ENCODE assay signal across 27 cellular contexts in the genomic region with DNA sequence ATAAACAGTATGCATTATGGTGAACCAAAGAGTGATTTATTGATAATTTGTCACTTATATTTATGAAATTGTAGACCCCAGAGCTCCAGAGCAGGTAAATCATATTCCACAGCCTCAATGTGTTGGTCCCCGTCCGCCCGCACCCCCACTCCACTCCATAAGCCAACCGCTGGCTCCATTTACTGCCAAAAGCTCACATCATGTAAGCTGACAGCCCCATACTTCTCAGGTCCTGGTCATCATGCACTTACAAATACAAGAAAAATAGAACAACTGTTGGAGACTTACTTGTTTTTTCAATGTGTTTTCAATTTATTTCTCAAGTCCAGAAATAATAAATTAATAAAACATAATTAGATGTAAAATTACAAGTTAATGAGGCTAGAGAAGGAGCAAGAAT.
"Had no signal": no experiment of that assay in that cellular context is flagged by ENCODE, and none has a peak within 500 bp of the region (broad histone marks: within the 10 kb centered on the region; RNA-seq: fewer than 3 reads in every experiment).

No MANE protein-coding gene starts in this region.

- H3K27me3 ChIP-seq: brain microvascular endothelial cell, gastrocnemius medialis, heart left ventricle had no signal

- ATAC-seq: activated CD4-positive, CD25-positive, alpha-beta regulatory T cell treated with anti-CD3 and anti-CD28 coated beads, Interleukin-2, amount 50 U/mL, for 24 hours; activated CD8-positive, alpha-beta T cell treated with anti-CD3 and anti-CD28 coated beads for 36 hours; activated T-cell treated with anti-CD3 and anti-CD28 coated beads, Interleukin-2, amount 50 U/mL, for 4 hours; activated T-helper 17 cell treated with anti-CD3 and anti-CD28 coated beads, Interleukin-2, amount 50 U/mL, for 72 hours; esophagus mucosa; gastrocnemius medialis; T-helper 17 cell had no signal

- H3K36me3 ChIP-seq: brain microvascular endothelial cell, gastrocnemius medialis, heart left ventricle, WERI-Rb-1 had no signal

- H3K4me1 ChIP-seq: gastrocnemius medialis had no signal

- H3K9me3 ChIP-seq: gastrocnemius medialis, heart left ventricle had no signal

- H3K4me3 ChIP-seq: coronary artery, dorsolateral prefrontal cortex, gastrocnemius medialis, heart left ventricle had no signal

- DNase-seq: activated B cell treated with CpG ODN at 0.5 μM for 24 hours; activated CD4-positive, alpha-beta T cell treated with anti-CD3 and anti-CD28 coated beads for 48 hours; activated CD4-positive, alpha-beta T cell treated with anti-CD3 and anti-CD28 coated beads, Interleukin-2, amount 50 U/mL, for 1 hour; activated CD4-positive, alpha-beta T cell treated with anti-CD3 and anti-CD28 coated beads, Interleukin-2, amount 50 U/mL, for 48 hours; activated CD8-positive, alpha-beta memory T cell treated with anti-CD3 and anti-CD28 coated beads for 24 hours; activated CD8-positive, alpha-beta T cell treated with anti-CD3 and anti-CD28 coated beads for 36 hours; activated effector memory CD4-positive, alpha-beta T cell treated with Interleukin-2 at 50 U/mL for 16 hours; activated naive CD4-positive, alpha-beta T cell treated with anti-CD3 and anti-CD28 coated beads, Interleukin-2, amount 50 U/mL, for 16 hours; activated T-cell treated with anti-CD3 and anti-CD28 coated beads, Interleukin-2, amount 50 U/mL, for 4 hours; amniotic stem cell; anterior cingulate cortex; brain microvascular endothelial cell; caudate nucleus; cerebellar nuclear complex; dorsolateral prefrontal cortex; foreskin fibroblast; gastrocnemius medialis; glutamatergic neuron; heart left ventricle; T-helper 1 cell; T-helper 17 cell; T1000; WERI-Rb-1 had no signal

- H3K27ac ChIP-seq: brain microvascular endothelial cell, coronary artery, dorsolateral prefrontal cortex, gastrocnemius medialis, heart left ventricle, WERI-Rb-1 had no signal
